ENCODE assay signal across 8 cellular contexts in genomic region chr9:128503870-128504269, GRCh38. TPM values are rescaled to one million over a fixed set of nuclear protein-coding genes. Genes with fewer than 3 reads are reported as not detected.
DNase-seq lines count a peak whose midpoint lies in the region; ATAC-seq and TF ChIP-seq lines count a peak whose summit lies in the region.

No MANE protein-coding gene starts in this region.

- H3K9me3 ChIP-seq in CD8-positive, alpha-beta T cell (ENCODE audit: low read length) = no peaks in the 10 kb centered on the region
- no peaks in the 10 kb centered on the region for H3K9me3 ChIP-seq in right lobe of liver

- peak overlapping the region; percentile 99 for H3K4me3 Mint-ChIP-seq in CD8-positive, alpha-beta T cell
- peak overlapping the region; percentile 96 for H3K4me3 Mint-ChIP-seq in type B pancreatic cell

- ATAC-seq in CD8-positive, alpha-beta T cell = no peak
- peak; percentile 55 to 65 (median 58) for ATAC-seq in right lobe of liver

- no peak overlapping the region for H3K27ac Mint-ChIP-seq in CD8-positive, alpha-beta T cell
- H3K27ac Mint-ChIP-seq in type B pancreatic cell = peak overlapping the region; percentile 98

- TF ChIP-seq CTCF in CD8-positive, alpha-beta T cell (IDR thresholded peaks at IDR 0.05) = no peak
- TF ChIP-seq CTCF in right lobe of liver (IDR thresholded peaks at IDR 0.05) (no peak), type B pancreatic cell (conservative IDR thresholded peaks at IDR 0.05) (no peak)

- DNase-seq in CD8-positive, alpha-beta T cell = no peak
- no peak for DNase-seq in Jurkat, Clone E6-1 (ENCODE audit: low read depth, low spot score)
- DNase-seq in astrocyte of the hippocampus (ENCODE audit: low read depth, low spot score) (peak; percentile 20), right lobe of liver (peak in 2 of 3 donors; percentile 35 to 64), type B pancreatic cell (ENCODE audit: extremely low spot score, unreplicated experiment) (no peak), NCI-H446 (lab: John Stamatoyannopoulos, UW) (no peak), KG1 (lab: John Stamatoyannopoulos, UW) (no peak)
- DNase-seq in stimulated activated CD4-positive, alpha-beta T cell treated with anti-CD3 and anti-CD28 coated beads, Interleukin-4, amount 100 ng/mL, for 24 hours = no peak

- CTCF ChIA-PET in CD8-positive, alpha-beta T cell (lab: Charles Lee) = interaction anchor here (0.8 kb wide), 1 partner anchor 19 kb away, joined by 3 read pairs; no protein-coding TSS in a partner anchor

- TF ChIP-seq POLR2A in right lobe of liver (IDR thresholded peaks at IDR 0.05) = no peak

- intact Hi-C loops in CD8-positive, alpha-beta T cell (cut with DNase I, micrococcal nuclease) = loop anchor here (1.0 to 5.0 kb wide), 6 partner anchors 48 to 437 kb away; partner anchors contain the start of genes ODF2 (in 2 of the 2), SPTAN1 (in 2 of the 2), COQ4 (in 1 of the 2) and GOLGA2 (in 1 of the 2)
- intact Hi-C loops in right lobe of liver (cut with DNase I) = no loop called here

- POLR2A ChIA-PET in CD8-positive, alpha-beta T cell (lab: Charles Lee) = interaction anchor here (2.7 kb wide), 1 partner anchor 49 kb away, joined by 18 read pairs; the partner anchor contains the start of gene SPTAN1

- H3K27me3 ChIP-seq in CD8-positive, alpha-beta T cell (ENCODE audit: insufficient read depth, low read length) = no peaks in the 10 kb centered on the region
- no peaks in the 10 kb centered on the region for H3K27me3 ChIP-seq in right lobe of liver

- H3K4me3 ChIP-seq in CD8-positive, alpha-beta T cell (ENCODE audit: low read depth, low read length) = peak overlapping the region; percentile 38
- H3K4me3 ChIP-seq in Jurkat, Clone E6-1 (ENCODE audit: low read length) = peak overlapping the region; percentile 99
- peak overlapping the region; percentile 83 to 93 (median 86) for H3K4me3 ChIP-seq in right lobe of liver

- H3K27ac ChIP-seq in CD8-positive, alpha-beta T cell (ENCODE audit: low read depth, low read length) = no peak overlapping the region
- H3K27ac ChIP-seq in right lobe of liver = peak overlapping the region; percentile 59 to 75 (median 70)

- H3K27me3 Mint-ChIP-seq in CD8-positive, alpha-beta T cell (ENCODE audit: low read depth) = no peaks in the 10 kb centered on the region
- no peaks in the 10 kb centered on the region for H3K27me3 Mint-ChIP-seq in type B pancreatic cell

- H3K36me3 Mint-ChIP-seq in CD8-positive, alpha-beta T cell = peaks cover 30% of the 10 kb centered on the region
- H3K36me3 Mint-ChIP-seq in type B pancreatic cell = no peaks in the 10 kb centered on the region

- H3K9me3 Mint-ChIP-seq in CD8-positive, alpha-beta T cell = no peaks in the 10 kb centered on the region
- no peaks in the 10 kb centered on the region for H3K9me3 Mint-ChIP-seq in type B pancreatic cell

- H3K4me1 ChIP-seq in CD8-positive, alpha-beta T cell (ENCODE audit: insufficient read depth, low read length) = peaks cover 18% of the 10 kb centered on the region
- peaks cover 0 to 30% (median 8%) of the 10 kb centered on the region in 4 donors for H3K4me1 ChIP-seq in right lobe of liver

- peaks cover 7% of the 10 kb centered on the region for H3K36me3 ChIP-seq in CD8-positive, alpha-beta T cell (ENCODE audit: insufficient read depth, low read length)
- H3K36me3 ChIP-seq in right lobe of liver = peaks cover 0 to 13% (median 0%) of the 10 kb centered on the region in 4 donors

- WGBS in right lobe of liver (ENCODE audit: insufficient coverage, low coverage, low lambda C conversion rate, missing lambda C conversion rate) = 21% methylated on average over 10 of the region's 11 CpGs

- H3K4me1 Mint-ChIP-seq in CD8-positive, alpha-beta T cell (ENCODE audit: low read depth) = peaks cover 33% of the 10 kb centered on the region
- H3K4me1 Mint-ChIP-seq in type B pancreatic cell (ENCODE audit: unreplicated experiment) = peaks cover 8% of the 10 kb centered on the region

RNA-seq across cellular contexts. Expression of gene GLE1, which starts 0.6 kb away (rescaled TPM):
- 1 to 10 TPM; 6.6 to 8.5 TPM for total RNA-seq in CD8-positive, alpha-beta T cell
- 57.7 TPM for polyA plus RNA-seq in Jurkat, Clone E6-1 (2012; ENCODE audit: insufficient read depth, insufficient read length)
- total RNA-seq in right lobe of liver (10 to 100 TPM; 10.5 to 15.9 (median 13.2) TPM), type B pancreatic cell (ENCODE audit: low replicate concordance) (17.6 and 21.8 TPM in 2 replicates)

RNA-seq across cellular contexts. Expression of gene ODF2, which starts 48.1 kb away (rescaled TPM):
- 10 to 100 TPM; 15.0 to 17.2 TPM for total RNA-seq in CD8-positive, alpha-beta T cell
- polyA plus RNA-seq in Jurkat, Clone E6-1 (2012; ENCODE audit: insufficient read depth, insufficient read length) = 86.2 TPM
- total RNA-seq in right lobe of liver = 10 to 100 TPM in 3 of 6 experiments, 1 to 10 TPM in 3; 5.5 to 17.1 (median 10.8) TPM
- total RNA-seq in type B pancreatic cell (ENCODE audit: low replicate concordance) = 38.2 and 59.1 TPM in 2 replicates

RNA-seq across cellular contexts. Expression of gene SPTAN1, which starts 48.5 kb away (rescaled TPM):
- total RNA-seq in CD8-positive, alpha-beta T cell = 100 to 1,000 TPM; 299 to 332 TPM
- 191 TPM for polyA plus RNA-seq in Jurkat, Clone E6-1 (2012; ENCODE audit: insufficient read depth, insufficient read length)
- total RNA-seq in right lobe of liver (100 to 1,000 TPM in 2 of 6 experiments, 10 to 100 TPM in 4; 74.6 to 141 (median 98.6) TPM), type B pancreatic cell (ENCODE audit: low replicate concordance) (267 and 270 TPM in 2 replicates)

Comparison
In these comparisons a context has a peak if more than half of its experiments do, and no peak if none do; other contexts are left out.
1. DNase-seq: peak in astrocyte of the hippocampus (single experiment) and right lobe of liver (2 of 3); none in CD8-positive, alpha-beta T cell (0 of 7), Jurkat, Clone E6-1 (single experiment), type B pancreatic cell (single experiment), NCI-H446 (0 of 2), KG1 (single experiment) and stimulated activated CD4-positive, alpha-beta T cell treated with anti-CD3 and anti-CD28 coated beads, Interleukin-4, amount 100 ng/mL, for 24 hours (single experiment).
2. H3K4me3 ChIP-seq: peak in every context shown above with its lines; median percentile 99 in Jurkat, Clone E6-1; 86 in right lobe of liver; 38 in CD8-positive, alpha-beta T cell.
3. intact Hi-C loops: an anchor here in CD8-positive, alpha-beta T cell (1.0 to 5.0 kb wide); none called in right lobe of liver.